ENCODE assay signal across 13 cellular contexts in genomic region chr3:180854887-180855286, GRCh38.
DNase-seq lines count a peak whose midpoint lies in the region; ATAC-seq and TF ChIP-seq lines count a peak whose summit lies in the region.
"Had no signal": no experiment of that assay in that cellular context is flagged by ENCODE, and none has a peak within 500 bp of the region (broad histone marks: within the 10 kb centered on the region; RNA-seq: fewer than 3 reads in every experiment).

No MANE protein-coding gene starts in this region.

- no peak overlapping the region for H3K27ac Mint-ChIP-seq in stimulated activated naive CD8-positive, alpha-beta T cell treated with anti-CD3 and anti-CD28 coated beads, Interleukin-15, amount 100 ng/mL, for 72 hours
- H3K27ac Mint-ChIP-seq: CD8-positive, alpha-beta memory T cell had no signal

- H3K27me3 ChIP-seq in MM.1S (replicated peaks; ENCODE audit: insufficient read depth, low read length) (no peaks in the 10 kb centered on the region), iPS-20b (ENCODE audit: insufficient read depth, low read length) (no peaks in the 10 kb centered on the region)
- H3K27me3 ChIP-seq: BLaER1 had no signal

- H3K9me3 ChIP-seq in MM.1S (replicated peaks; ENCODE audit: insufficient read depth, low read length) = no peaks in the 10 kb centered on the region
- no peaks in the 10 kb centered on the region for H3K9me3 ChIP-seq in iPS-20b (ENCODE audit: insufficient read depth, low read depth, low read length)
- H3K9me3 ChIP-seq: Caco-2 had no signal

- H3K9me2 ChIP-seq in MM.1S (replicated peaks; ENCODE audit: insufficient read depth, low read length) = no peaks in the 10 kb centered on the region

- intact Hi-C loops in posterior cingulate gyrus (cut with DNase I) = loop anchor here (10.0 kb wide), 1 partner anchor 50 kb away; no protein-coding TSS in a partner anchor

- DNase-seq in stimulated activated naive CD8-positive, alpha-beta T cell treated with anti-CD3 and anti-CD28 coated beads, Interleukin-15, amount 100 ng/mL, for 72 hours = no peak
- DNase-seq in stimulated activated naive CD8-positive, alpha-beta T cell treated with anti-CD3 and anti-CD28 coated beads, Interleukin-15, Interleukin-2, amounts not matched to agents 100 U/mL and 50 U/mL, for 24 hours = no peak
- no peak for DNase-seq in MM.1S
- no peak for DNase-seq in posterior cingulate gyrus
- DNase-seq: 8988T; Caco-2; CD8-positive, alpha-beta memory T cell; DND-41; GDM1 had no signal

- H3K9me3 Mint-ChIP-seq in stimulated activated naive CD8-positive, alpha-beta T cell treated with anti-CD3 and anti-CD28 coated beads, Interleukin-15, amount 100 ng/mL, for 72 hours = peaks cover 15 to 21% of the 10 kb centered on the region in 2 donors

- H3F3A ChIP-seq in MM.1S (ENCODE audit: insufficient read depth, low read length) = no peaks in the 10 kb centered on the region

- TF ChIP-seq CTCF in MM.1S (IDR thresholded peaks at IDR 0.05; ENCODE audit: low read length) = no peak

- peak overlapping the region; percentile 50 for H2AFZ ChIP-seq in MM.1S (ENCODE audit: low read length)

- H3K4me3 Mint-ChIP-seq in stimulated activated naive CD8-positive, alpha-beta T cell treated with anti-CD3 and anti-CD28 coated beads, Interleukin-15, amount 100 ng/mL, for 72 hours = no peak overlapping the region
- H3K4me3 Mint-ChIP-seq: CD8-positive, alpha-beta memory T cell had no signal

- H3K79me2 ChIP-seq in MM.1S (ENCODE audit: low read length) = no peaks in the 10 kb centered on the region

- H3K27ac ChIP-seq in MM.1S (ENCODE audit: low read length) (no peak overlapping the region), iPS-20b (ENCODE audit: low read length) (no peak overlapping the region)
- H3K27ac ChIP-seq: BLaER1 had no signal

- H3K9ac ChIP-seq in MM.1S (ENCODE audit: low read length) = no peak overlapping the region
- H3K9ac ChIP-seq in iPS-20b (ENCODE audit: low read depth, low read length) = no peak overlapping the region
- H3K9ac ChIP-seq: BLaER1 had no signal

- no peak overlapping the region for H3K4me3 ChIP-seq in MM.1S (ENCODE audit: low read length)
- 0 out of 2 replicates have a peak overlapping the region, but pooled peaks have one; percentile 18 for H3K4me3 ChIP-seq in iPS-20b (ENCODE audit: low read length)
- H3K4me3 ChIP-seq: BLaER1 had no signal

- no peaks in the 10 kb centered on the region for H3K4me1 Mint-ChIP-seq in stimulated activated naive CD8-positive, alpha-beta T cell treated with anti-CD3 and anti-CD28 coated beads, Interleukin-15, amount 100 ng/mL, for 72 hours
- H3K4me1 Mint-ChIP-seq: CD8-positive, alpha-beta memory T cell had no signal

- no peaks in the 10 kb centered on the region for H3K36me3 ChIP-seq in MM.1S (replicated peaks; ENCODE audit: insufficient read depth, low read length)
- no peaks in the 10 kb centered on the region for H3K36me3 ChIP-seq in iPS-20b (ENCODE audit: insufficient read depth, low read depth, low read length)
- H3K36me3 ChIP-seq: BLaER1 had no signal

- ATAC-seq in stimulated activated naive CD8-positive, alpha-beta T cell treated with anti-CD3 and anti-CD28 coated beads, Interleukin-15, amount 100 ng/mL, for 72 hours = peak; percentile 23
- no peak for ATAC-seq in stimulated activated naive CD8-positive, alpha-beta T cell treated with anti-CD3 and anti-CD28 coated beads, Interleukin-15, Interleukin-2, amounts not matched to agents 100 U/mL and 50 U/mL, for 24 hours
- ATAC-seq in GM18502 (IDR thresholded peaks at IDR 0.05; ENCODE audit: poor library complexity, unreplicated experiment) (no peak), HG02763 (IDR thresholded peaks at IDR 0.05; ENCODE audit: unreplicated experiment) (no peak)

- H3K27me3 Mint-ChIP-seq in stimulated activated naive CD8-positive, alpha-beta T cell treated with anti-CD3 and anti-CD28 coated beads, Interleukin-15, amount 100 ng/mL, for 72 hours = peaks cover 19% of the 10 kb centered on the region

- no peaks in the 10 kb centered on the region for H4K20me1 ChIP-seq in MM.1S (ENCODE audit: insufficient read depth, low read length)
- H4K20me1 ChIP-seq: BLaER1 had no signal

- H3K4me2 ChIP-seq in MM.1S (ENCODE audit: low read depth, low read length) = no peak overlapping the region
- H3K4me2 ChIP-seq: BLaER1 had no signal

- peaks cover 22% of the 10 kb centered on the region for H3K4me1 ChIP-seq in MM.1S (ENCODE audit: low read length)
- H3K4me1 ChIP-seq in iPS-20b (ENCODE audit: insufficient read depth, low read length) = no peaks in the 10 kb centered on the region; the same call in 1 of the 2 replicates
- H3K4me1 ChIP-seq: BLaER1, Caco-2 had no signal
